Comparison of ENCODE assay signal across 8 cellular contexts in genomic region chr22:28801845-28802594, GRCh38. TPM values are rescaled to one million over a fixed set of nuclear protein-coding genes. Genes with fewer than 3 reads are reported as not detected.
A peak's percentile ranks its signal among the peaks of the same experiment; 100 is the strongest.
DNase-seq lines count a peak whose midpoint lies in the region; ATAC-seq and TF ChIP-seq lines count a peak whose summit lies in the region.

No MANE protein-coding gene starts in this region.

- peaks cover 14 to 33% (median 25%) of the 10 kb centered on the region in 3 donors for H3K36me3 Mint-ChIP-seq in CD8-positive, alpha-beta memory T cell
- peaks cover 6 to 43% (median 16%) of the 10 kb centered on the region in 5 donors for H3K36me3 Mint-ChIP-seq in naive thymus-derived CD4-positive, alpha-beta T cell

- H3K36me3 ChIP-seq in CD8-positive, alpha-beta memory T cell (ENCODE audit: insufficient read depth, low read length): peaks cover 4% of the 10 kb centered on the region
- peaks cover 15% of the 10 kb centered on the region for H3K36me3 ChIP-seq in KOPT-K1 (ENCODE audit: insufficient read depth, low read length)
- peaks cover 0 to 9% of the 10 kb centered on the region in 2 donors for H3K36me3 ChIP-seq in body of pancreas (replicated peaks in 1 of 2; ENCODE audit: insufficient read depth in 1 of 2, low read depth in 2 of 2)
- H3K36me3 ChIP-seq in naive thymus-derived CD4-positive, alpha-beta T cell (ENCODE audit: control insufficient read depth in 2 of 3, insufficient read depth in 3 of 3, low read length in 3 of 3): peaks cover 0 to 15% (median 4%) of the 10 kb centered on the region in 3 experiments

- no peaks in the 10 kb centered on the region for H3K9me3 Mint-ChIP-seq in CD8-positive, alpha-beta memory T cell
- H3K9me3 Mint-ChIP-seq in naive thymus-derived CD4-positive, alpha-beta T cell: peaks cover 0 to 6% (median 0%) of the 10 kb centered on the region in 11 donors

- H3K4me1 Mint-ChIP-seq in CD8-positive, alpha-beta memory T cell: peaks cover 48 to 60% (median 52%) of the 10 kb centered on the region in 3 donors
- peaks cover 22 to 58% (median 41%) of the 10 kb centered on the region in 7 donors for H3K4me1 Mint-ChIP-seq in naive thymus-derived CD4-positive, alpha-beta T cell

- H3K27ac ChIP-seq in CD8-positive, alpha-beta memory T cell (ENCODE audit: low read depth, low read length): peak overlapping the region; percentile 46
- H3K27ac ChIP-seq in KOPT-K1 (ENCODE audit: low read depth, low read length, poor library complexity, severe bottlenecking) (peak overlapping the region; percentile 46), body of pancreas (peak overlapping the region; percentile 85 to 100 (median 100))
- peak overlapping the region; percentile 99 for H3K27ac ChIP-seq in naive thymus-derived CD4-positive, alpha-beta T cell (ENCODE audit: low read depth, low read length)

- H3K27me3 Mint-ChIP-seq in CD8-positive, alpha-beta memory T cell: peaks cover 0 to 4% of the 10 kb centered on the region in 2 donors
- H3K27me3 Mint-ChIP-seq in naive thymus-derived CD4-positive, alpha-beta T cell: no peaks in the 10 kb centered on the region

- intact Hi-C loops in body of pancreas (cut with DNase I): no loop called here
- intact Hi-C loops in naive thymus-derived CD4-positive, alpha-beta T cell (cut with micrococcal nuclease): loop anchor here in 1 of 2 donors (1.0 to 10.0 kb wide), 5 partner anchors 21 to 885 kb away; partner anchors contain the start of genes PITPNB, TTC28 and ZNRF3

- TF ChIP-seq CTCF in body of pancreas (IDR thresholded peaks at IDR 0.05): no peak

- peak; percentile 62 for ATAC-seq in body of pancreas
- no peak for ATAC-seq in naive thymus-derived CD4-positive, alpha-beta T cell
- ATAC-seq in HG03139 (IDR thresholded peaks at IDR 0.05; ENCODE audit: unreplicated experiment): no peak

- TF ChIP-seq POLR2A in body of pancreas (IDR thresholded peaks at IDR 0.05): peak in 2 of 3 donors; percentile 58 to 61

- no peaks in the 10 kb centered on the region for H3K27me3 ChIP-seq in CD8-positive, alpha-beta memory T cell (ENCODE audit: insufficient read depth, low read length, poor library complexity, severe bottlenecking)
- no peaks in the 10 kb centered on the region for H3K27me3 ChIP-seq in body of pancreas
- no peaks in the 10 kb centered on the region for H3K27me3 ChIP-seq in naive thymus-derived CD4-positive, alpha-beta T cell (ENCODE audit: control insufficient read depth in 2 of 2, insufficient read depth in 2 of 2, low read length in 2 of 2)

- POLR2A ChIA-PET in CD8-positive, alpha-beta memory T cell (lab: Charles Lee): interaction anchor here (1.3 to 2.4 kb wide), 3 partner anchors 10 to 30 kb away, joined by 4 to 21 read pairs (median 6); partner anchors contain the start of gene CCDC117
- POLR2A ChIA-PET in naive thymus-derived CD4-positive, alpha-beta T cell (lab: Charles Lee): interaction anchor here (0.6 to 7.8 kb wide), 7 partner anchors 11 to 724 kb away, joined by 3 to 194 read pairs (median 46); partner anchors contain the start of gene CCDC117

- CTCF ChIA-PET in CD8-positive, alpha-beta memory T cell (lab: Charles Lee): interaction anchor here (1.0 to 7.1 kb wide), 4 partner anchors 10 to 51 kb away, joined by 4 to 40 read pairs (median 6); no protein-coding TSS in a partner anchor
- CTCF ChIA-PET in naive thymus-derived CD4-positive, alpha-beta T cell (lab: Charles Lee): interaction anchor here (0.6 to 4.4 kb wide), 7 partner anchors 8 to 353 kb away, joined by 3 to 26 read pairs (median 5); no protein-coding TSS in a partner anchor

- DNase-seq in CD8-positive, alpha-beta memory T cell: no peak
- DNase-seq in body of pancreas: peak; percentile 78 to 89 (median 80)
- peak in 1 of 9 donors; percentile 34 for DNase-seq in naive thymus-derived CD4-positive, alpha-beta T cell
- no peak for DNase-seq in NCI-H1048 (lab: John Stamatoyannopoulos, UW)
- DNase-seq in NCI-H524 treated with DMSO at 0.1 percent for 48 hours (lab: John Stamatoyannopoulos, UW): no peak
- DNase-seq in NCI-H82 treated with DMSO at 0.1 percent for 48 hours (lab: John Stamatoyannopoulos, UW; ENCODE audit: unreplicated experiment): no peak

- peaks cover 27% of the 10 kb centered on the region for H3K4me1 ChIP-seq in CD8-positive, alpha-beta memory T cell (ENCODE audit: insufficient read depth, low read length)
- H3K4me1 ChIP-seq in body of pancreas: peaks cover 30% of the 10 kb centered on the region
- H3K4me1 ChIP-seq in naive thymus-derived CD4-positive, alpha-beta T cell (ENCODE audit: control insufficient read depth in 2 of 2, insufficient read depth in 2 of 2, low read length in 2 of 2): peaks cover 14 to 31% of the 10 kb centered on the region in 2 donors

- WGBS in body of pancreas, 2 donors: 5 to 15% methylated on average over 14 of the region's 14 CpGs

- peak overlapping the region; percentile 75 to 100 (median 95) for H3K27ac Mint-ChIP-seq in CD8-positive, alpha-beta memory T cell
- peak overlapping the region; percentile 83 to 99 (median 92) for H3K27ac Mint-ChIP-seq in naive thymus-derived CD4-positive, alpha-beta T cell

- peak overlapping the region; percentile 75 to 96 (median 94) for H3K4me3 Mint-ChIP-seq in CD8-positive, alpha-beta memory T cell
- peak overlapping the region; percentile 86 to 96 (median 93) for H3K4me3 Mint-ChIP-seq in naive thymus-derived CD4-positive, alpha-beta T cell

- H3K9me3 ChIP-seq in CD8-positive, alpha-beta memory T cell (ENCODE audit: low read length): no peaks in the 10 kb centered on the region
- H3K9me3 ChIP-seq in KOPT-K1 (ENCODE audit: insufficient read depth, low read length, poor library complexity, severe bottlenecking): no peaks in the 10 kb centered on the region
- no peaks in the 10 kb centered on the region for H3K9me3 ChIP-seq in body of pancreas
- H3K9me3 ChIP-seq in naive thymus-derived CD4-positive, alpha-beta T cell (ENCODE audit: control insufficient read depth in 2 of 3, low read length in 3 of 3): no peaks in the 10 kb centered on the region

- peak overlapping the region; percentile 48 for H3K4me3 ChIP-seq in CD8-positive, alpha-beta memory T cell (ENCODE audit: low read length)
- no peak overlapping the region for H3K4me3 ChIP-seq in body of pancreas
- peak overlapping the region; percentile 40 for H3K4me3 ChIP-seq in naive thymus-derived CD4-positive, alpha-beta T cell (ENCODE audit: low read length)

RNA-seq across cellular contexts. Expression of gene XBP1, which starts 1.7 kb away (rescaled TPM):
- total RNA-seq in CD8-positive, alpha-beta memory T cell: 10 to 100 TPM; 67.3 to 71.4 TPM
- 395 TPM for polyA plus RNA-seq in CD8-positive, alpha-beta memory T cell
- total RNA-seq in body of pancreas: 100 to 1,000 TPM; 642 to 771 TPM
- total RNA-seq in naive thymus-derived CD4-positive, alpha-beta T cell: 100 to 1,000 TPM; 120 to 293 (median 144) TPM
- polyA plus RNA-seq in naive thymus-derived CD4-positive, alpha-beta T cell: 100 to 1,000 TPM; 250 to 417 TPM

RNA-seq across cellular contexts. Expression of gene CCDC117, which starts 29.5 kb away (rescaled TPM):
- total RNA-seq in CD8-positive, alpha-beta memory T cell: 10 to 100 TPM; 20.9 to 24.6 TPM
- 11.2 TPM for polyA plus RNA-seq in CD8-positive, alpha-beta memory T cell
- 10 to 100 TPM; 13.8 to 16.3 TPM for total RNA-seq in body of pancreas
- total RNA-seq in naive thymus-derived CD4-positive, alpha-beta T cell: 10 to 100 TPM; 13.5 to 33.5 (median 21.2) TPM
- polyA plus RNA-seq in naive thymus-derived CD4-positive, alpha-beta T cell: 10 to 100 TPM in 1 of 2 donors, 1 to 10 TPM in 1; 8.7 to 12.6 TPM

Comparison
In these comparisons a context has a peak if more than half of its experiments do, and no peak if none do; other contexts are left out.
1. DNase-seq: peak in body of pancreas (4 of 4); none in CD8-positive, alpha-beta memory T cell (0 of 5), NCI-H1048 (single experiment), NCI-H524 treated with DMSO at 0.1 percent for 48 hours (single experiment) and NCI-H82 treated with DMSO at 0.1 percent for 48 hours (single experiment).
2. H3K27ac ChIP-seq: peak in every context shown above with its lines; median percentile 100 in body of pancreas; 99 in naive thymus-derived CD4-positive, alpha-beta T cell; 46 in CD8-positive, alpha-beta memory T cell; 46 in KOPT-K1.
3. H3K4me3 ChIP-seq: peak in CD8-positive, alpha-beta memory T cell (single experiment) and naive thymus-derived CD4-positive, alpha-beta T cell (single experiment); none in body of pancreas (0 of 2).